13 cellular contexts compared by ENCODE assay signal in the genomic region with DNA sequence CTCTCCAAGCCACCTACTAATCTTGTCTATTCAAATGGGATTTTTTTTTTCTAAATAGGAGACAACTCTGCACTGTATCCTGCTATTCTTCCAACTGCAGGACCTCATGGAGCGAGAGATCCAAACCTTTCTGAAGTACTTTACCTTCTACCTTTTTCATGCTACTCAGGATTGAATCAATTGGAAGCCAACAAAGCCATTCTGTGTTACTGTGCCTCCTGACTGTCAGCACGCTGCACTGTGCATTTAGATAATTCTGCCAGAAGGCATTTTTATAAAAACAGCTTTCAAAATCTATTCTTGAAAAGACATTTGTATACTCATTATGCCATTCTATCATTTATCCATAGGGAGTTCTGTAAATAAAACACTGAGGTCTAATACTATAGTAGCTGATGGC.
A peak's percentile ranks its signal among the peaks of the same experiment; 100 is the strongest.
DNase-seq lines count a peak whose midpoint lies in the region; ATAC-seq lines count a peak whose summit lies in the region.
"Had no signal": no experiment of that assay in that cellular context is flagged by ENCODE, and none has a peak within 500 bp of the region (broad histone marks: within the 10 kb centered on the region; RNA-seq: fewer than 3 reads in every experiment).

No MANE protein-coding gene starts in this region.

- H3K4me1 Mint-ChIP-seq in activated CD8-positive, alpha-beta T cell treated with anti-CD3 and anti-CD28 coated beads, Interleukin-2, amount 10 ng/mL, durations not matched to agents 7 days and 5 days (ENCODE audit: low read depth) = no peaks in the 10 kb centered on the region

- no peaks in the 10 kb centered on the region for H3K27me3 Mint-ChIP-seq in activated CD8-positive, alpha-beta T cell treated with anti-CD3 and anti-CD28 coated beads, Interleukin-2, amount 10 ng/mL, durations not matched to agents 7 days and 5 days (ENCODE audit: low read depth)

- H3K4me3 Mint-ChIP-seq in activated CD8-positive, alpha-beta T cell treated with anti-CD3 and anti-CD28 coated beads, Interleukin-2, amount 10 ng/mL, durations not matched to agents 7 days and 5 days = no peak overlapping the region
- H3K4me3 Mint-ChIP-seq: CD4-positive, alpha-beta T cell; T-helper 1 cell treated with Interleukin-12 subunit alpha and Interleukin-12 subunit beta and Interleukin-4 antibody, amounts not matched to agents 30 μg/mL and 1 μg/mL, for 36 hours had no signal

- CTCF ChIA-PET in activated CD8-positive, alpha-beta T cell treated with anti-CD3 and anti-CD28 coated beads, Interleukin-2, amount 10 ng/mL, durations not matched to agents 7 days and 5 days (lab: Charles Lee) = interaction anchor here (1.1 to 2.5 kb wide), 4 partner anchors 12 to 290 kb away, joined by 3 to 12 read pairs (median 6); no protein-coding TSS in a partner anchor

- peak in 2 of 3 experiments; percentile 71 to 95 for DNase-seq in NCI-H1417 (lab: John Stamatoyannopoulos, UW)
- peak; percentile 17 for DNase-seq in NCI-H2227 (lab: John Stamatoyannopoulos, UW; ENCODE audit: unreplicated experiment)
- peak; percentile 70 for DNase-seq in superior temporal gyrus (ENCODE audit: extremely low spot score)
- DNase-seq in activated CD8-positive, alpha-beta T cell treated with anti-CD3 and anti-CD28 coated beads, Interleukin-2, amount 10 ng/mL, durations not matched to agents 7 days and 5 days = no peak
- DNase-seq in cardiac septum (ENCODE audit: low spot score) = no peak
- DNase-seq: DMS79 treated with DMSO at 0.1 percent for 48 hours; NCI-H2171; NK-92 treated with Interleukin-12 subunit alpha and Interleukin-12 subunit beta, amount 100 ng/mL, for 24 hours had no signal

- H3K9me3 Mint-ChIP-seq in activated CD8-positive, alpha-beta T cell treated with anti-CD3 and anti-CD28 coated beads, Interleukin-2, amount 10 ng/mL, durations not matched to agents 7 days and 5 days (ENCODE audit: insufficient read depth) = no peaks in the 10 kb centered on the region
- H3K9me3 Mint-ChIP-seq: CD4-positive, alpha-beta T cell; T-helper 1 cell treated with Interleukin-12 subunit alpha and Interleukin-12 subunit beta and Interleukin-4 antibody, amounts not matched to agents 30 μg/mL and 1 μg/mL, for 36 hours had no signal

- H3K36me3 Mint-ChIP-seq in activated CD8-positive, alpha-beta T cell treated with anti-CD3 and anti-CD28 coated beads, Interleukin-2, amount 10 ng/mL, durations not matched to agents 7 days and 5 days (ENCODE audit: low read depth) = no peaks in the 10 kb centered on the region

- no peak for ATAC-seq in HG02642 (IDR thresholded peaks at IDR 0.05; ENCODE audit: poor library complexity, unreplicated experiment)
- no peak for ATAC-seq in activated CD8-positive, alpha-beta T cell treated with anti-CD3 and anti-CD28 coated beads, Interleukin-2, amount 10 ng/mL, durations not matched to agents 7 days and 5 days
- ATAC-seq: K562 had no signal

- intact Hi-C loops in cardiac septum (cut with DNase I) = no loop called here

- POLR2A ChIA-PET in activated CD8-positive, alpha-beta T cell treated with anti-CD3 and anti-CD28 coated beads, Interleukin-2, amount 10 ng/mL, durations not matched to agents 7 days and 5 days (lab: Charles Lee) = no interaction called here

- H3K27ac Mint-ChIP-seq in activated CD8-positive, alpha-beta T cell treated with anti-CD3 and anti-CD28 coated beads, Interleukin-2, amount 10 ng/mL, durations not matched to agents 7 days and 5 days = no peak overlapping the region
- H3K27ac Mint-ChIP-seq: CD4-positive, alpha-beta T cell; T-helper 1 cell treated with Interleukin-12 subunit alpha and Interleukin-12 subunit beta and Interleukin-4 antibody, amounts not matched to agents 30 μg/mL and 1 μg/mL, for 36 hours had no signal

- peak overlapping the region; percentile 29 for H3K27ac ChIP-seq in cingulate gyrus (ENCODE audit: low read depth, low read length)

Comparison
In these comparisons a context has a peak if more than half of its experiments do, and no peak if none do; other contexts are left out.
1. DNase-seq: peak in NCI-H1417 (2 of 3), NCI-H2227 (single experiment) and superior temporal gyrus (single experiment); none in activated CD8-positive, alpha-beta T cell treated with anti-CD3 and anti-CD28 coated beads, Interleukin-2, amount 10 ng/mL, durations not matched to agents 7 days and 5 days (single experiment) and cardiac septum (single experiment).